ENCODE assay signal across 17 cellular contexts in genomic region chr3:30665539-30665938, GRCh38. TPM values are rescaled to one million over a fixed set of nuclear protein-coding genes. Genes with fewer than 3 reads are reported as not detected.
DNase-seq lines count a peak whose midpoint lies in the region; ATAC-seq and TF ChIP-seq lines count a peak whose summit lies in the region.
"Had no signal": no experiment of that assay in that cellular context is flagged by ENCODE, and none has a peak within 500 bp of the region (broad histone marks: within the 10 kb centered on the region; RNA-seq: fewer than 3 reads in every experiment).

No MANE protein-coding gene starts in this region.

- H3K27me3 Mint-ChIP-seq in CD4-positive, alpha-beta T cell = no peaks in the 10 kb centered on the region
- no peaks in the 10 kb centered on the region for H3K27me3 Mint-ChIP-seq in activated T-helper 17 cell treated with anti-CD3 and anti-CD28 coated beads, Interleukin-2, amount 50 U/mL, for 72 hours
- no peaks in the 10 kb centered on the region for H3K27me3 Mint-ChIP-seq in naive B cell
- H3K27me3 Mint-ChIP-seq: dendritic cell treated with granulocyte-macrophage colony-stimulating factor and Interleukin-4, amounts not matched to agents 40 ng/mL and 50 ng/mL, for 4 days had no signal

- no peak for ATAC-seq in CD4-positive, alpha-beta T cell (ENCODE audit: poor library complexity)
- no peak for ATAC-seq in activated T-helper 17 cell treated with anti-CD3 and anti-CD28 coated beads, Interleukin-2, amount 50 U/mL, for 72 hours (replicated peaks)
- ATAC-seq in naive B cell (ENCODE audit: low read depth in 2 of 2) (no peak), GM19328 (IDR thresholded peaks at IDR 0.05; ENCODE audit: unreplicated experiment) (no peak)
- ATAC-seq: GM12878 had no signal

- TF ChIP-seq CTCF in A673 (conservative IDR thresholded peaks at IDR 0.05; ENCODE audit: low read depth, low read length) (no peak), GM10266 (IDR thresholded peaks at IDR 0.05; ENCODE audit: control insufficient read depth, insufficient read depth, low read depth, missing control alignments) (no peak)
- TF ChIP-seq CTCF in CD4-positive, alpha-beta T cell (IDR thresholded peaks at IDR 0.05) = no peak

- H3K27ac ChIP-seq in A673 (ENCODE audit: low read depth, low read length, poor library complexity, severe bottlenecking) (peak overlapping the region; percentile 79), substantia nigra (ENCODE audit: low read depth, low read length, poor library complexity, severe bottlenecking) (no peak overlapping the region)
- H3K27ac ChIP-seq in CD4-positive, alpha-beta T cell (ENCODE audit: low read depth, low read length) = peak overlapping the region; percentile 73
- H3K27ac ChIP-seq: C4-2B, SJSA1 had no signal

- no peaks in the 10 kb centered on the region for H3K27me3 ChIP-seq in A673 (replicated peaks; ENCODE audit: insufficient read depth, low read depth, low read length, poor library complexity)
- no peaks in the 10 kb centered on the region for H3K27me3 ChIP-seq in CD4-positive, alpha-beta T cell (ENCODE audit: control insufficient read depth, insufficient read depth, low read length)
- H3K27me3 ChIP-seq: SJSA1 had no signal

- CTCF ChIA-PET in A673 (lab: Charles Lee) = no interaction called here
- CTCF ChIA-PET in CD4-positive, alpha-beta T cell (lab: Charles Lee) = interaction anchor here (1.1 to 2.9 kb wide), 4 partner anchors 22 to 59 kb away, joined by 3 to 9 read pairs (median 4); partner anchors contain the start of gene TGFBR2

- POLR2A ChIA-PET in A673 (lab: Charles Lee; ENCODE audit: low non-redundant PET) = no interaction called here
- POLR2A ChIA-PET in CD4-positive, alpha-beta T cell (lab: Charles Lee) = interaction anchor here (0.7 to 7.1 kb wide), 22 partner anchors 8 to 311 kb away, joined by 3 to 107 read pairs (median 8); partner anchors contain the start of gene TGFBR2

- no peaks in the 10 kb centered on the region for H3K9me3 ChIP-seq in A673 (ENCODE audit: low read depth, low read length, poor library complexity, severe bottlenecking)
- no peaks in the 10 kb centered on the region for H3K9me3 ChIP-seq in CD4-positive, alpha-beta T cell (ENCODE audit: control insufficient read depth, low read length)
- H3K9me3 ChIP-seq: HAP-1, SJSA1 had no signal

- H3K4me1 ChIP-seq in A673 (ENCODE audit: insufficient read depth, low read length, poor library complexity, severe bottlenecking) = peaks cover 78% of the 10 kb centered on the region

- H3K27ac Mint-ChIP-seq in CD4-positive, alpha-beta T cell = peak overlapping the region; percentile 96
- H3K27ac Mint-ChIP-seq in activated T-helper 17 cell treated with anti-CD3 and anti-CD28 coated beads, Interleukin-2, amount 50 U/mL, for 72 hours = peak overlapping the region; percentile 73
- H3K27ac Mint-ChIP-seq in naive B cell = peak overlapping the region; percentile 60 to 92 (median 86)

- H3K36me3 Mint-ChIP-seq in CD4-positive, alpha-beta T cell (ENCODE audit: low read depth) = peaks cover 82% of the 10 kb centered on the region
- peaks cover 95% of the 10 kb centered on the region for H3K36me3 Mint-ChIP-seq in activated T-helper 17 cell treated with anti-CD3 and anti-CD28 coated beads, Interleukin-2, amount 50 U/mL, for 72 hours (ENCODE audit: low read depth)
- peaks cover 40 to 44% of the 10 kb centered on the region in 2 donors for H3K36me3 Mint-ChIP-seq in naive B cell

- H3K4me3 Mint-ChIP-seq in CD4-positive, alpha-beta T cell = peak overlapping the region; percentile 22
- peak overlapping the region; percentile 59 for H3K4me3 Mint-ChIP-seq in activated T-helper 17 cell treated with anti-CD3 and anti-CD28 coated beads, Interleukin-2, amount 50 U/mL, for 72 hours
- peak overlapping the region in 2 of 8 donors; percentile 6 to 48 for H3K4me3 Mint-ChIP-seq in naive B cell

- BruUV-seq in A673 (replicated peaks; lab: Mats Ljungman, UMichigan) = no TSS peak

- H3K36me3 ChIP-seq in A673 (ENCODE audit: insufficient read depth, low read length, poor library complexity, severe bottlenecking) = no peaks in the 10 kb centered on the region
- H3K36me3 ChIP-seq: HAP-1 had no signal

- DNase-seq in A673 (ENCODE audit: low spot score) (peak; percentile 40), naive B cell (no peak), substantia nigra (lab: John Stamatoyannopoulos, UW) (no peak), 8988T (no peak), GM10266 (ENCODE audit: extremely low spot score) (no peak)
- DNase-seq in CD4-positive, alpha-beta T cell = no peak
- DNase-seq: NCI-H1417, NCI-H446 treated with DMSO at 0.1 percent for 48 hours, nucleus accumbens had no signal

- H3K4me3 ChIP-seq in A673 (ENCODE audit: low read depth, low read length, poor library complexity, severe bottlenecking) = no peak overlapping the region
- H3K4me3 ChIP-seq: GM12878, HAP-1, SJSA1, skin epidermis had no signal

- no peaks in the 10 kb centered on the region for H3K9me3 Mint-ChIP-seq in CD4-positive, alpha-beta T cell
- no peaks in the 10 kb centered on the region for H3K9me3 Mint-ChIP-seq in activated T-helper 17 cell treated with anti-CD3 and anti-CD28 coated beads, Interleukin-2, amount 50 U/mL, for 72 hours
- peaks cover 0 to 15% (median 8%) of the 10 kb centered on the region in 7 donors for H3K9me3 Mint-ChIP-seq in naive B cell
- H3K9me3 Mint-ChIP-seq: dendritic cell treated with granulocyte-macrophage colony-stimulating factor and Interleukin-4, amounts not matched to agents 40 ng/mL and 50 ng/mL, for 4 days had no signal

- H3K4me1 Mint-ChIP-seq in CD4-positive, alpha-beta T cell (ENCODE audit: low read depth) = peaks cover 98% of the 10 kb centered on the region
- H3K4me1 Mint-ChIP-seq in activated T-helper 17 cell treated with anti-CD3 and anti-CD28 coated beads, Interleukin-2, amount 50 U/mL, for 72 hours = peaks cover 64% of the 10 kb centered on the region
- H3K4me1 Mint-ChIP-seq in naive B cell = peaks cover 64 to 93% (median 83%) of the 10 kb centered on the region in 3 donors

- intact Hi-C loops in A673 (cut with micrococcal nuclease; ENCODE audit: unreplicated experiment) = no loop called here
- intact Hi-C loops in CD4-positive, alpha-beta T cell (cut with DNase I, micrococcal nuclease) = no loop called here

RNA-seq across cellular contexts. Expression of gene TGFBR2, which starts 59.1 kb away (rescaled TPM):
- total RNA-seq in A673 (2021) = 16.1 TPM in 2 replicates
- 100 to 1,000 TPM; 203 to 205 TPM for total RNA-seq in CD4-positive, alpha-beta T cell
- total RNA-seq in activated T-helper 17 cell treated with anti-CD3 and anti-CD28 coated beads, Interleukin-2, amount 50 U/mL, for 72 hours = 10 to 100 TPM; 51.2 to 63.2 TPM
- 100 to 1,000 TPM in 5 of 6 donors, 10 to 100 TPM in 1; 99.4 to 169 (median 116) TPM for polyA plus RNA-seq in naive B cell (ENCODE audit: low read depth in 6 of 6)
